Comparison of ENCODE assay signal across 21 cellular contexts in the genomic region with DNA sequence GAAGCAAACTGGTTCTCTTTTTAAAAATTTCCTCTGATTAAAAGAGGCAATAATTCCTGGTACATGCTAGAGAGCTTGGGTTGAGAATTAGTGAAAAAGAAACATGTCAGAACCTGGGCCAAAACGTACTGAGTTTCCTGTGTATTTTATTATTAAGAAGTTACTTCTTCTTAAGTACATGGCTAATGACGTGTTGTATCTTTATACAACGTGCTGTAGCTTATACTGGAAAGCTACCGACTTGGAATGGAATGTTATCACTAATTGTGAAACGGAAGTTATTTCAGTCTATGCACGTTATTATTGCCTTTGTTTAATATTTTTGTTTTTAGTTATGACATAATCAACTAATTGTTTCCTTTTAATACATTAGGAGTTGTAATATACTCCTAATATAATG. TPM values are rescaled to one million over a fixed set of nuclear protein-coding genes. Genes with fewer than 3 reads are reported as not detected.
"Had no signal": no experiment of that assay in that cellular context is flagged by ENCODE, and none has a peak within 500 bp of the region (broad histone marks: within the 10 kb centered on the region; RNA-seq: fewer than 3 reads in every experiment).

No MANE protein-coding gene starts in this region.

- H3K36me3 ChIP-seq: upper lobe of right lung had no signal

- FAIRE-seq: islet of Langerhans, small intestine had no signal

- H3K4me1 ChIP-seq: parathyroid adenoma had no signal

- DNase-seq: activated naive CD8-positive, alpha-beta T cell treated with anti-CD3 and anti-CD28 coated beads for 36 hours; amygdala; body of pancreas; dorsolateral prefrontal cortex; endodermal cell; foreskin fibroblast; naive thymus-derived CD8-positive, alpha-beta T cell; small intestine; stimulated activated CD4-positive, alpha-beta T cell treated with anti-CD3 and anti-CD28 coated beads, Interleukin-4, amount 100 ng/mL, for 24 hours; stimulated activated CD8-positive, alpha-beta memory T cell treated with anti-CD3 and anti-CD28 coated beads, Interleukin-4, amount 100 ng/mL, for 48 hours; stimulated activated naive CD8-positive, alpha-beta T cell treated with anti-CD3 and anti-CD28 coated beads, Interleukin-15, Interleukin-2, amounts not matched to agents 100 U/mL and 50 U/mL, for 24 hours; T-helper 9 cell; testis; upper lobe of right lung had no signal

- H3K4me3 ChIP-seq: body of pancreas, dorsolateral prefrontal cortex, esophagus muscularis mucosa, SK-N-MC, testis, upper lobe of right lung had no signal

- H3K27ac ChIP-seq: body of pancreas, parathyroid adenoma, SK-N-MC, testis, upper lobe of right lung had no signal

- H3K9me3 ChIP-seq: body of pancreas, esophagus muscularis mucosa, testis, upper lobe of right lung had no signal

- H3K27me3 ChIP-seq: body of pancreas, dorsolateral prefrontal cortex, esophagus muscularis mucosa, testis, upper lobe of right lung had no signal

- ATAC-seq: activated CD4-positive, CD25-positive, alpha-beta regulatory T cell treated with anti-CD3 and anti-CD28 coated beads, Interleukin-2, amount 50 U/mL, for 24 hours; body of pancreas; naive thymus-derived CD8-positive, alpha-beta T cell; stimulated activated naive CD8-positive, alpha-beta T cell treated with anti-CD3 and anti-CD28 coated beads, Interleukin-15, Interleukin-2, amounts not matched to agents 100 U/mL and 50 U/mL, for 24 hours had no signal

RNA-seq across cellular contexts. Expression of a gene that starts 43.1 kb away (rescaled TPM):
- total RNA-seq: activated CD8-positive, alpha-beta memory T cell treated with anti-CD3 and anti-CD28 coated beads for 36 hours; activated naive CD8-positive, alpha-beta T cell treated with anti-CD3 and anti-CD28 coated beads for 36 hours; activated T-helper 1 cell treated with anti-CD3 and anti-CD28 coated beads, Interleukin-12 subunit alpha, Interleukin-12 subunit beta, Interleukin-2, Interleukin-4 antibody, amounts not matched to agents 30 ng/mL and 10 ng/mL and 1 ng/mL, durations not matched to agents 14 hours and 24 hours and 36 hours; endodermal cell; naive thymus-derived CD8-positive, alpha-beta T cell had no signal
- polyA plus RNA-seq: naive thymus-derived CD8-positive, alpha-beta T cell had no signal
